In the genomic region with DNA sequence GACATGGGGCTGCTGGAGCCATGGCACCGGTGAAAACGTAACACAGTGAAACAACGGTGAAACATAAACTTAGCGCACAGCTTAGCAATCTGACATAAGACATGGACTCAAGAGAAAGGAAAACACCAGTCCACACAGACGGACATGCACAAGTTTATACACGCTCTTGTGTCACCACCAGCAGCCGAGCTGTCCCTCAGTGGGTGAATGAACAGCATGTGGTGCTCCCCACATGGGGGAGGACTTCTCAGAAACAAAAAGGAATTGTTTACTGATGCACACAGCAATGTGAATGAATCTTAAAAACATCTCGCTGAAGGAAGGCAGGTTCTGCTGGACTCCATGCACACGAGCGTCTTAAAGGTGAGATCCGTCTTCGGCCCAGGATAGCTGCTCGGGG, we compare ENCODE assay signal across 33 cellular contexts.
"Had no signal": no experiment of that assay in that cellular context is flagged by ENCODE, and none has a peak within 500 bp of the region (broad histone marks: within the 10 kb centered on the region; RNA-seq: fewer than 3 reads in every experiment).

No MANE protein-coding gene starts in this region.

- DNase-seq: activated CD4-positive, alpha-beta memory T cell treated with anti-CD3 and anti-CD28 coated beads for 36 hours; activated CD4-positive, alpha-beta T cell treated with anti-CD3 and anti-CD28 coated beads for 36 hours; activated CD4-positive, alpha-beta T cell treated with anti-CD3 and anti-CD28 coated beads, Interleukin-2, amount 10 ng/mL, durations not matched to agents 24 days and 14 days; activated CD4-positive, CD25-positive, alpha-beta regulatory T cell; activated CD4-positive, CD25-positive, alpha-beta regulatory T cell treated with anti-CD3 and anti-CD28 coated beads, Interleukin-2, amount 50 U/mL, for 72 hours; activated CD8-positive, alpha-beta memory T cell treated with anti-CD3 and anti-CD28 coated beads, Interleukin-2, amount 10 ng/mL, durations not matched to agents 7 days and 5 days; activated CD8-positive, alpha-beta memory T cell treated with anti-CD3 and anti-CD28 coated beads, Interleukin-2, amount 50 U/mL, for 4 hours; activated CD8-positive, alpha-beta T cell treated with anti-CD3 and anti-CD28 coated beads, Interleukin-2, amount 10 ng/mL, durations not matched to agents 7 days and 5 days; activated gamma-delta T cell; activated naive CD4-positive, alpha-beta T cell; activated naive CD4-positive, alpha-beta T cell treated with anti-CD3 and anti-CD28 coated beads, Interleukin-2, amount 10 ng/mL, durations not matched to agents 7 days and 5 days; activated naive CD8-positive, alpha-beta T cell treated with anti-CD3 and anti-CD28 coated beads, Interleukin-2, amount 10 ng/mL, durations not matched to agents 7 days and 5 days; activated T-cell treated with anti-CD3 and anti-CD28 coated beads, Interleukin-2, amount 50 U/mL, for 1 hour; activated T-cell treated with anti-CD3 and anti-CD28 coated beads, Interleukin-2, amount 50 U/mL, for 48 hours; dorsolateral prefrontal cortex; effector memory CD4-positive, alpha-beta T cell; endodermal cell; foreskin keratinocyte; gastrocnemius medialis; glutamatergic neuron; SW 1271; T-cell had no signal

- H3K4me3 ChIP-seq: ascending aorta, breast epithelium, coronary artery, dorsolateral prefrontal cortex, gastrocnemius medialis had no signal

- H3K4me1 ChIP-seq: ascending aorta, breast epithelium, foreskin keratinocyte, gastrocnemius medialis had no signal

- H3K27ac Mint-ChIP-seq: activated CD4-positive, alpha-beta memory T cell treated with anti-CD3 and anti-CD28 coated beads for 36 hours; activated CD4-positive, alpha-beta T cell treated with anti-CD3 and anti-CD28 coated beads for 36 hours; activated CD4-positive, alpha-beta T cell treated with anti-CD3 and anti-CD28 coated beads, Interleukin-2, amount 10 ng/mL, durations not matched to agents 24 days and 14 days; activated CD8-positive, alpha-beta memory T cell treated with anti-CD3 and anti-CD28 coated beads, Interleukin-2, amount 10 ng/mL, durations not matched to agents 7 days and 5 days; activated CD8-positive, alpha-beta T cell treated with anti-CD3 and anti-CD28 coated beads, Interleukin-2, amount 10 ng/mL, durations not matched to agents 7 days and 5 days; activated naive CD4-positive, alpha-beta T cell treated with anti-CD3 and anti-CD28 coated beads, Interleukin-2, amount 10 ng/mL, durations not matched to agents 7 days and 5 days; activated naive CD8-positive, alpha-beta T cell treated with anti-CD3 and anti-CD28 coated beads, Interleukin-2, amount 10 ng/mL, durations not matched to agents 7 days and 5 days; activated T-helper 1 cell treated with anti-CD3 and anti-CD28 coated beads, Interleukin-12 subunit alpha, Interleukin-12 subunit beta, Interleukin-2, Interleukin-4 antibody, amounts not matched to agents 30 ng/mL and 10 ng/mL and 1 ng/mL, durations not matched to agents 14 hours and 24 hours and 36 hours; activated T-helper 2 cell treated with anti-CD3 and anti-CD28 coated beads, Interferon-gamma antibody, Interleukin-2, Interleukin-4, amounts not matched to agents 10 μg/mL and 5 μg/mL and 100 μg/mL, durations not matched to agents 14 hours and 24 hours and 36 hours; brain; dendritic cell treated with granulocyte-macrophage colony-stimulating factor and Interleukin-4, amounts not matched to agents 40 ng/mL and 50 ng/mL, for 4 days; endodermal cell; T-cell; T-helper 1 cell treated with Interleukin-12 subunit alpha and Interleukin-12 subunit beta and Interleukin-4 antibody, amounts not matched to agents 30 μg/mL and 1 μg/mL, for 36 hours had no signal

- H3K9me3 ChIP-seq: ascending aorta, breast epithelium, gastrocnemius medialis had no signal

- ATAC-seq: activated CD4-positive, alpha-beta T cell treated with anti-CD3 and anti-CD28 coated beads for 36 hours; activated CD8-positive, alpha-beta memory T cell treated with anti-CD3 and anti-CD28 coated beads, Interleukin-2, amount 10 ng/mL, durations not matched to agents 7 days and 5 days; activated CD8-positive, alpha-beta T cell treated with anti-CD3 and anti-CD28 coated beads, Interleukin-2, amount 10 ng/mL, durations not matched to agents 7 days and 5 days; activated naive CD4-positive, alpha-beta T cell treated with anti-CD3 and anti-CD28 coated beads, Interleukin-2, amount 50 U/mL, for 72 hours; esophagus mucosa; foreskin keratinocyte; gastrocnemius medialis; T-cell had no signal

- H3K36me3 ChIP-seq: breast epithelium had no signal

- H3K4me3 Mint-ChIP-seq: activated CD4-positive, alpha-beta memory T cell treated with anti-CD3 and anti-CD28 coated beads for 36 hours; activated CD4-positive, alpha-beta T cell treated with anti-CD3 and anti-CD28 coated beads for 36 hours; activated CD4-positive, alpha-beta T cell treated with anti-CD3 and anti-CD28 coated beads, Interleukin-2, amount 10 ng/mL, durations not matched to agents 24 days and 14 days; activated CD8-positive, alpha-beta memory T cell treated with anti-CD3 and anti-CD28 coated beads, Interleukin-2, amount 10 ng/mL, durations not matched to agents 7 days and 5 days; activated CD8-positive, alpha-beta T cell treated with anti-CD3 and anti-CD28 coated beads, Interleukin-2, amount 10 ng/mL, durations not matched to agents 7 days and 5 days; activated naive CD4-positive, alpha-beta T cell treated with anti-CD3 and anti-CD28 coated beads, Interleukin-2, amount 10 ng/mL, durations not matched to agents 7 days and 5 days; activated naive CD8-positive, alpha-beta T cell treated with anti-CD3 and anti-CD28 coated beads, Interleukin-2, amount 10 ng/mL, durations not matched to agents 7 days and 5 days; activated T-helper 1 cell treated with anti-CD3 and anti-CD28 coated beads, Interleukin-12 subunit alpha, Interleukin-12 subunit beta, Interleukin-2, Interleukin-4 antibody, amounts not matched to agents 30 ng/mL and 10 ng/mL and 1 ng/mL, durations not matched to agents 14 hours and 24 hours and 36 hours; brain; central memory CD8-positive, alpha-beta T cell; dendritic cell treated with granulocyte-macrophage colony-stimulating factor and Interleukin-4, amounts not matched to agents 40 ng/mL and 50 ng/mL, for 4 days; endodermal cell; T-cell; T-helper 1 cell treated with Interleukin-12 subunit alpha and Interleukin-12 subunit beta and Interleukin-4 antibody, amounts not matched to agents 30 μg/mL and 1 μg/mL, for 36 hours had no signal

- H3K27me3 ChIP-seq: ascending aorta, breast epithelium, dorsolateral prefrontal cortex, foreskin keratinocyte, gastrocnemius medialis had no signal

- H3K27ac ChIP-seq: ascending aorta, breast epithelium, coronary artery, dorsolateral prefrontal cortex, foreskin keratinocyte, gastrocnemius medialis had no signal

- H3K27me3 Mint-ChIP-seq: activated CD4-positive, alpha-beta memory T cell treated with anti-CD3 and anti-CD28 coated beads for 36 hours; activated CD4-positive, alpha-beta T cell treated with anti-CD3 and anti-CD28 coated beads for 36 hours; activated CD4-positive, alpha-beta T cell treated with anti-CD3 and anti-CD28 coated beads, Interleukin-2, amount 10 ng/mL, durations not matched to agents 24 days and 14 days; activated CD8-positive, alpha-beta memory T cell treated with anti-CD3 and anti-CD28 coated beads, Interleukin-2, amount 10 ng/mL, durations not matched to agents 7 days and 5 days; activated naive CD4-positive, alpha-beta T cell treated with anti-CD3 and anti-CD28 coated beads, Interleukin-2, amount 10 ng/mL, durations not matched to agents 7 days and 5 days; activated naive CD8-positive, alpha-beta T cell treated with anti-CD3 and anti-CD28 coated beads, Interleukin-2, amount 10 ng/mL, durations not matched to agents 7 days and 5 days; brain; central memory CD8-positive, alpha-beta T cell; dendritic cell treated with granulocyte-macrophage colony-stimulating factor and Interleukin-4, amounts not matched to agents 40 ng/mL and 50 ng/mL, for 4 days; T-cell had no signal

- H3K9me3 Mint-ChIP-seq: activated CD4-positive, alpha-beta memory T cell treated with anti-CD3 and anti-CD28 coated beads for 36 hours; activated CD4-positive, alpha-beta T cell treated with anti-CD3 and anti-CD28 coated beads, Interleukin-2, amount 10 ng/mL, durations not matched to agents 24 days and 14 days; activated naive CD4-positive, alpha-beta T cell treated with anti-CD3 and anti-CD28 coated beads, Interleukin-2, amount 10 ng/mL, durations not matched to agents 7 days and 5 days; activated naive CD4-positive, alpha-beta T cell treated with anti-CD3 and anti-CD28 coated beads, Interleukin-2, amount 50 U/mL, for 72 hours; activated naive CD8-positive, alpha-beta T cell treated with anti-CD3 and anti-CD28 coated beads, Interleukin-2, amount 10 ng/mL, durations not matched to agents 7 days and 5 days; activated T-helper 1 cell treated with anti-CD3 and anti-CD28 coated beads, Interleukin-12 subunit alpha, Interleukin-12 subunit beta, Interleukin-2, Interleukin-4 antibody, amounts not matched to agents 30 ng/mL and 10 ng/mL and 1 ng/mL, durations not matched to agents 14 hours and 24 hours and 36 hours; activated T-helper 2 cell treated with anti-CD3 and anti-CD28 coated beads, Interferon-gamma antibody, Interleukin-2, Interleukin-4, amounts not matched to agents 10 μg/mL and 5 μg/mL and 100 μg/mL, durations not matched to agents 14 hours and 24 hours and 36 hours; brain; central memory CD8-positive, alpha-beta T cell; dendritic cell treated with granulocyte-macrophage colony-stimulating factor and Interleukin-4, amounts not matched to agents 40 ng/mL and 50 ng/mL, for 4 days; endodermal cell; T-cell; T-helper 1 cell treated with Interleukin-12 subunit alpha and Interleukin-12 subunit beta and Interleukin-4 antibody, amounts not matched to agents 30 μg/mL and 1 μg/mL, for 36 hours had no signal
